ENCODE assay signal across 2 cellular contexts in genomic region chr12:113227169-113227568, GRCh38.
TF ChIP-seq lines count a peak whose summit lies in the region.

No MANE protein-coding gene starts in this region.

TF ChIP-seq in IMR-90, 13 proteins besides CTCF, POLR2A, EP300 and RAD21:
- TF ChIP-seq CHD1 (IDR thresholded peaks at IDR 0.05; ENCODE audit: low read depth, low read length) (no peak), CEBPB (IDR thresholded peaks at IDR 0.05; ENCODE audit: low read depth, low read length) (no peak), RFX5 (IDR thresholded peaks at IDR 0.05; ENCODE audit: low read depth, low read length) (no peak), MXI1 (IDR thresholded peaks at IDR 0.05; ENCODE audit: borderline replicate concordance, low read depth, low read length) (no peak), BHLHE40 (IDR thresholded peaks at IDR 0.05; ENCODE audit: low read depth, low read length) (no peak), MAZ (IDR thresholded peaks at IDR 0.05; ENCODE audit: borderline replicate concordance, low read depth, low read length) (no peak), RCOR1 (IDR thresholded peaks at IDR 0.05; ENCODE audit: insufficient replicate concordance, low read length) (no peak), NFE2L2 (IDR thresholded peaks at IDR 0.05; ENCODE audit: low read depth, low read length) (no peak), USF2 (IDR thresholded peaks at IDR 0.05; ENCODE audit: low read depth, low read length) (no peak), SMC3 (IDR thresholded peaks at IDR 0.05; ENCODE audit: low read depth, low read length) (no peak), FOS (IDR thresholded peaks at IDR 0.05; ENCODE audit: low read depth, low read length) (no peak), MAFK (IDR thresholded peaks at IDR 0.05; ENCODE audit: low read depth, low read length) (no peak)
- TF ChIP-seq, protein P1, sequence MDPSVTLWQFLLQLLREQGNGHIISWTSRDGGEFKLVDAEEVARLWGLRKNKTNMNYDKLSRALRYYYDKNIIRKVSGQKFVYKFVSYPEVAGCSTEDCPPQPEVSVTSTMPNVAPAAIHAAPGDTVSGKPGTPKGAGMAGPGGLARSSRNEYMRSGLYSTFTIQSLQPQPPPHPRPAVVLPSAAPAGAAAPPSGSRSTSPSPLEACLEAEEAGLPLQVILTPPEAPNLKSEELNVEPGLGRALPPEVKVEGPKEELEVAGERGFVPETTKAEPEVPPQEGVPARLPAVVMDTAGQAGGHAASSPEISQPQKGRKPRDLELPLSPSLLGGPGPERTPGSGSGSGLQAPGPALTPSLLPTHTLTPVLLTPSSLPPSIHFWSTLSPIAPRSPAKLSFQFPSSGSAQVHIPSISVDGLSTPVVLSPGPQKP (IDR thresholded peaks at IDR 0.05; ENCODE audit: borderline replicate concordance, low read depth, low read length), result no peak

TF ChIP-seq in GM23338, 12 proteins besides CTCF, POLR2A, EP300 and RAD21:
- no peak for TF ChIP-seq NANOG (IDR thresholded peaks at IDR 0.05; ENCODE audit: borderline replicate concordance)
- no peak for TF ChIP-seq STAT1 (IDR thresholded peaks at IDR 0.05; ENCODE audit: unreplicated experiment)
- TF ChIP-seq ZNF462 (CRISPR knock-in tag; IDR thresholded peaks at IDR 0.05), result no peak
- no peak for TF ChIP-seq REST (IDR thresholded peaks at IDR 0.05; ENCODE audit: unreplicated experiment)
- no peak for TF ChIP-seq ZNF331 (CRISPR knock-in tag; IDR thresholded peaks at IDR 0.05; ENCODE audit: low read depth)
- TF ChIP-seq CREB1 (CRISPR knock-in tag; IDR thresholded peaks at IDR 0.05; ENCODE audit: low read depth), result no peak
- no peak for TF ChIP-seq ZNF114 (CRISPR knock-in tag; IDR thresholded peaks at IDR 0.05)
- no peak for TF ChIP-seq EZH2phosphoT487 (IDR thresholded peaks at IDR 0.05; ENCODE audit: unreplicated experiment)
- TF ChIP-seq JUNB (IDR thresholded peaks at IDR 0.05; ENCODE audit: unreplicated experiment), result no peak
- TF ChIP-seq ETS1 (IDR thresholded peaks at IDR 0.05), result no peak
- TF ChIP-seq EZH2 (IDR thresholded peaks at IDR 0.05; ENCODE audit: low read depth, unreplicated experiment), result no peak
- no peak for TF ChIP-seq POLR2AphosphoS5 (IDR thresholded peaks at IDR 0.05; ENCODE audit: low read depth)
